ENCODE assay signal across 8 cellular contexts in the genomic region with DNA sequence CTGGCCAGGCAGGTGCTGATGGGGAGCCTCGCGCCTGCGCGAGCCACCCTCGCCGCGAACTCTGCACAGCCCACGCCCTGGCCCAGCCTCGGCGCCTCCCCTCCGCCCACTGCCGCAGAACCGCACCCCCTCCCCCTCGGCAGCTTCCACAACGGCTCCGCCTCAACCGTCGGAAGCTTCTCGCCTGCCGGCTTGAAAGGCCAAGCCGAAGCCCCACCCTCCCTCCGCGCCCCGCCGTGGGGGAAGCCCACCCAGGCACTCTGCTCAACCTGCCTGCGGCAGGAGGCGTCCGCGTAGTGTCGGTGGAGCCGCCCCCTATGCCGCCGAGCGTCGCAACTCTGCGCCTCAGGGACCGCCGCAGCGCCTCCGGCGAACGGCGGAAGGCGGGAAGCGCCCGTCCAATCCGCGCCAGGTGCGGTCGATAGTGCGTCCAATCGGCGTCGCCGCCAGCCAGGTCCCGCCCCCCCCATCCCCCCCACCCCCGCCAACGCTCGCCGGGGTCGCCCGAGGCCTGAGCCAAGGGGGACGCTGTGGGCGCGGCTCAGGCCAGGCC. TPM values are rescaled to one million over a fixed set of nuclear protein-coding genes. Genes with fewer than 3 reads are reported as not detected.
DNase-seq lines count a peak whose midpoint lies in the region; TF ChIP-seq lines count a peak whose summit lies in the region.

A gene with protein sequence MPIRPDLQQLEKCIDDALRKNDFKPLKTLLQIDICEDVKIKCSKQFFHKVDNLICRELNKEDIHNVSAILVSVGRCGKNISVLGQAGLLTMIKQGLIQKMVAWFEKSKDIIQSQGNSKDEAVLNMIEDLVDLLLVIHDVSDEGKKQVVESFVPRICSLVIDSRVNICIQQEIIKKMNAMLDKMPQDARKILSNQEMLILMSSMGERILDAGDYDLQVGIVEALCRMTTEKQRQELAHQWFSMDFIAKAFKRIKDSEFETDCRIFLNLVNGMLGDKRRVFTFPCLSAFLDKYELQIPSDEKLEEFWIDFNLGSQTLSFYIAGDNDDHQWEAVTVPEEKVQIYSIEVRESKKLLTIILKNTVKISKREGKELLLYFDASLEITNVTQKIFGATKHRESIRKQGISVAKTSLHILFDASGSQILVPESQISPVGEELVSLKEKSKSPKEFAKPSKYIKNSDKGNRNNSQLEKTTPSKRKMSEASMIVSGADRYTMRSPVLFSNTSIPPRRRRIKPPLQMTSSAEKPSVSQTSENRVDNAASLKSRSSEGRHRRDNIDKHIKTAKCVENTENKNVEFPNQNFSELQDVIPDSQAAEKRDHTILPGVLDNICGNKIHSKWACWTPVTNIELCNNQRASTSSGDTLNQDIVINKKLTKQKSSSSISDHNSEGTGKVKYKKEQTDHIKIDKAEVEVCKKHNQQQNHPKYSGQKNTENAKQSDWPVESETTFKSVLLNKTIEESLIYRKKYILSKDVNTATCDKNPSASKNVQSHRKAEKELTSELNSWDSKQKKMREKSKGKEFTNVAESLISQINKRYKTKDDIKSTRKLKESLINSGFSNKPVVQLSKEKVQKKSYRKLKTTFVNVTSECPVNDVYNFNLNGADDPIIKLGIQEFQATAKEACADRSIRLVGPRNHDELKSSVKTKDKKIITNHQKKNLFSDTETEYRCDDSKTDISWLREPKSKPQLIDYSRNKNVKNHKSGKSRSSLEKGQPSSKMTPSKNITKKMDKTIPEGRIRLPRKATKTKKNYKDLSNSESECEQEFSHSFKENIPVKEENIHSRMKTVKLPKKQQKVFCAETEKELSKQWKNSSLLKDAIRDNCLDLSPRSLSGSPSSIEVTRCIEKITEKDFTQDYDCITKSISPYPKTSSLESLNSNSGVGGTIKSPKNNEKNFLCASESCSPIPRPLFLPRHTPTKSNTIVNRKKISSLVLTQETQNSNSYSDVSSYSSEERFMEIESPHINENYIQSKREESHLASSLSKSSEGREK (N-terminal part only) (minus strand): TSS at position 342 of the 553 bp plus-strand sequence. CDS start 11,224 bp downstream, outside the sequence.

- in situ Hi-C loops in mammary epithelial cell (cut with MboI; ENCODE audit: low sequenced_read_pairs in 2 of 2): no loop called here

- H3K4me3 ChIP-seq in mammary epithelial cell (replicated peaks in 1 of 3; ENCODE audit: insufficient read depth in 1 of 3, low read depth in 2 of 3, low read length in 3 of 3) (peak within 1 kb of the TSS; percentile 64 to 88 (median 67)), kidney epithelial cell (ENCODE audit: low read depth, low read length) (peak within 1 kb of the TSS; percentile 51)

- CTCF ChIA-PET in mammary epithelial cell (lab: Charles Lee; ENCODE audit: low non-redundant PET): no interaction called here

- peak within 1 kb of the TSS; percentile 99 for H2AFZ ChIP-seq in mammary epithelial cell (ENCODE audit: low read depth, low read length)

- no peaks in the 10 kb centered on the region for H4K20me1 ChIP-seq in mammary epithelial cell (ENCODE audit: insufficient read depth, low read length)

- no peak within 1 kb of the TSS for H3K27ac ChIP-seq in mammary epithelial cell (ENCODE audit: insufficient read depth, low read depth, low read length)

- no peaks in the 10 kb centered on the region for H3K27me3 ChIP-seq in mammary epithelial cell (ENCODE audit: insufficient read depth, low read length)
- no peaks in the 10 kb centered on the region for H3K27me3 ChIP-seq in kidney epithelial cell (ENCODE audit: control insufficient read depth, insufficient read depth, low read length)

- H3K4me1 ChIP-seq in mammary epithelial cell (ENCODE audit: insufficient read depth, low read length): peaks cover 16% of the 10 kb centered on the region

- H3K9me3 ChIP-seq in mammary epithelial cell (replicated peaks; ENCODE audit: insufficient read depth, low read length): no peaks in the 10 kb centered on the region

- H3K9ac ChIP-seq in mammary epithelial cell (ENCODE audit: insufficient read depth, low read length): no peak within 1 kb of the TSS

- H3K4me2 ChIP-seq in mammary epithelial cell (ENCODE audit: insufficient read depth, low read depth, low read length): peak within 1 kb of the TSS; percentile 99

- BruUV-seq in mammary epithelial cell (replicated peaks; lab: Mats Ljungman, UMichigan): no TSS peak

- dilution Hi-C loops in mammary epithelial cell (cut with HindIII; ENCODE audit: low sequenced_read_pairs): no loop called here

- H3K36me3 ChIP-seq in mammary epithelial cell (ENCODE audit: insufficient read depth, low read length): no peaks in the 10 kb centered on the region
- H3K36me3 ChIP-seq in kidney epithelial cell (ENCODE audit: control insufficient read depth, insufficient read depth, low read length): no peaks in the 10 kb centered on the region

- no peak for TF ChIP-seq CTCF in mammary epithelial cell (conservative IDR thresholded peaks at IDR 0.05 in 1 of 2, IDR thresholded peaks at IDR 0.05 in 1 of 2; ENCODE audit: extremely low read depth in 1 of 2, insufficient read depth in 1 of 2, low read depth in 1 of 2, low read length in 2 of 2)
- no peak for TF ChIP-seq CTCF in kidney epithelial cell (IDR thresholded peaks at IDR 0.05; ENCODE audit: insufficient read depth, low read length, poor library complexity, severe bottlenecking)

- peaks cover 12% of the 10 kb centered on the region for H3K79me2 ChIP-seq in mammary epithelial cell (ENCODE audit: insufficient read depth, low read length)

- DNase-seq in NOMO-1 treated with DMSO at 0.1 percent for 48 hours (lab: John Stamatoyannopoulos, UW; ENCODE audit: unreplicated experiment) (peak; percentile 9), NOMO-1 treated with dmso at 0.1 percent for 144 hours (lab: John Stamatoyannopoulos, UW; ENCODE audit: unreplicated experiment) (no peak), T-helper 9 cell (peak; percentile 48), mammary epithelial cell (peak; percentile 11), kidney epithelial cell (ENCODE audit: low read depth) (no peak), HCEC 1CT (no peak), KG1 (lab: John Stamatoyannopoulos, UW) (no peak)
- peak; percentile 67 for DNase-seq in stimulated activated CD4-positive, alpha-beta T cell treated with anti-CD3 and anti-CD28 coated beads, Interleukin-4, amount 100 ng/mL, for 1 hour

- intact Hi-C loops in mammary epithelial cell (cut with micrococcal nuclease): no loop called here

- WGBS in mammary epithelial cell (ENCODE audit: low coverage, missing lambda C conversion rate): 4% methylated on average over 4 of the region's 65 CpGs

RNA-seq across cellular contexts. Expression of the gene that starts here (rescaled TPM):
- total RNA-seq in mammary epithelial cell: 1 to 10 TPM in 1 of 2 donors, under 1 TPM in 1; 0.94 to 2.3 TPM
- polyA plus RNA-seq in mammary epithelial cell: 0.24 TPM
- not detected for polyA minus RNA-seq in mammary epithelial cell
- 1.0 and 2.3 TPM in 2 replicates for total RNA-seq in kidney epithelial cell

Comparison
In these comparisons a context has a peak if more than half of its experiments do, and no peak if none do; other contexts are left out.
1. DNase-seq: peak in NOMO-1 treated with DMSO at 0.1 percent for 48 hours (single experiment), T-helper 9 cell (single experiment), mammary epithelial cell (single experiment) and stimulated activated CD4-positive, alpha-beta T cell treated with anti-CD3 and anti-CD28 coated beads, Interleukin-4, amount 100 ng/mL, for 1 hour (single experiment); none in NOMO-1 treated with dmso at 0.1 percent for 144 hours (single experiment), kidney epithelial cell (single experiment), HCEC 1CT (single experiment) and KG1 (single experiment).